Comparison of ENCODE assay signal across 28 cellular contexts in genomic region chr17:9806709-9807108, GRCh38.
"Had no signal": no experiment of that assay in that cellular context is flagged by ENCODE, and none has a peak within 500 bp of the region (broad histone marks: within the 10 kb centered on the region; RNA-seq: fewer than 3 reads in every experiment).

No MANE protein-coding gene starts in this region.

- H3K9ac ChIP-seq: neural progenitor cell, parathyroid adenoma had no signal

- H3K9me3 ChIP-seq: lower lobe of right lung, neutrophil, right lobe of liver, suprapubic skin, uterus had no signal

- H3K27me3 ChIP-seq: hepatocyte, neural progenitor cell, right lobe of liver, tibial nerve, uterus had no signal

- H3K36me3 ChIP-seq: heart right ventricle, left lung, lower lobe of right lung, neural progenitor cell, neutrophil, right lobe of liver, suprapubic skin, tibial nerve, uterus had no signal

- H3K4me1 ChIP-seq: left lung, lower lobe of right lung, neural progenitor cell, parathyroid adenoma, psoas muscle, right lobe of liver, suprapubic skin, tibial nerve, uterus had no signal

- H3K4me2 ChIP-seq: hepatocyte, neural progenitor cell, smooth muscle cell had no signal

- DNase-seq: heart right ventricle; kidney; left colon; left lung; lower lobe of right lung; mammary epithelial cell; mesenchymal stem cell; naive B cell; natural killer cell; nephron progenitor cell; occipital lobe; psoas muscle; right lobe of liver; stimulated activated CD4-positive, alpha-beta T cell treated with anti-CD3 and anti-CD28 coated beads, Interleukin-1b, Interleukin-23, amount 100 ng/mL, for 48 hours; stimulated activated CD4-positive, alpha-beta T cell treated with anti-CD3 and anti-CD28 coated beads, Interleukin-2, amount 100 ng/mL, for 48 hours; stimulated activated CD4-positive, alpha-beta T cell treated with anti-CD3 and anti-CD28 coated beads, Interleukin-4, amount 100 ng/mL, for 4 hours; stimulated activated CD8-positive, alpha-beta memory T cell treated with anti-CD3 and anti-CD28 coated beads, Interleukin-4, amount 100 ng/mL, for 48 hours; stimulated activated naive CD4-positive, alpha-beta T cell treated with Interleukin-2 at 50 U/mL for 16 hours; stimulated activated naive CD8-positive, alpha-beta T cell treated with anti-CD3 and anti-CD28 coated beads, Interleukin-15, amount 100 ng/mL, for 72 hours; uterus had no signal

- H3K27ac ChIP-seq: heart right ventricle, hepatocyte, left lung, lower lobe of right lung, neural progenitor cell, neutrophil, parathyroid adenoma, psoas muscle, right lobe of liver, suprapubic skin, tibial nerve, uterus had no signal

- ATAC-seq: heart right ventricle; left colon; left lung; lower lobe of right lung; natural killer cell; psoas muscle; right lobe of liver; stimulated activated memory B cell treated with anti-CD40 and anti-IgM and Interleukin-4, amounts not matched to agents 10 μg/mL and 1 μg/mL and 100 μg/mL, for 72 hours; stimulated activated naive CD8-positive, alpha-beta T cell treated with anti-CD3 and anti-CD28 coated beads, Interleukin-15, amount 100 ng/mL, for 72 hours had no signal

- H3K4me3 ChIP-seq: heart right ventricle, hepatocyte, left lung, lower lobe of right lung, neural progenitor cell, psoas muscle, right lobe of liver, smooth muscle cell, suprapubic skin, tibial nerve, uterus had no signal
